8 cellular contexts compared by ENCODE assay signal in the genomic region with DNA sequence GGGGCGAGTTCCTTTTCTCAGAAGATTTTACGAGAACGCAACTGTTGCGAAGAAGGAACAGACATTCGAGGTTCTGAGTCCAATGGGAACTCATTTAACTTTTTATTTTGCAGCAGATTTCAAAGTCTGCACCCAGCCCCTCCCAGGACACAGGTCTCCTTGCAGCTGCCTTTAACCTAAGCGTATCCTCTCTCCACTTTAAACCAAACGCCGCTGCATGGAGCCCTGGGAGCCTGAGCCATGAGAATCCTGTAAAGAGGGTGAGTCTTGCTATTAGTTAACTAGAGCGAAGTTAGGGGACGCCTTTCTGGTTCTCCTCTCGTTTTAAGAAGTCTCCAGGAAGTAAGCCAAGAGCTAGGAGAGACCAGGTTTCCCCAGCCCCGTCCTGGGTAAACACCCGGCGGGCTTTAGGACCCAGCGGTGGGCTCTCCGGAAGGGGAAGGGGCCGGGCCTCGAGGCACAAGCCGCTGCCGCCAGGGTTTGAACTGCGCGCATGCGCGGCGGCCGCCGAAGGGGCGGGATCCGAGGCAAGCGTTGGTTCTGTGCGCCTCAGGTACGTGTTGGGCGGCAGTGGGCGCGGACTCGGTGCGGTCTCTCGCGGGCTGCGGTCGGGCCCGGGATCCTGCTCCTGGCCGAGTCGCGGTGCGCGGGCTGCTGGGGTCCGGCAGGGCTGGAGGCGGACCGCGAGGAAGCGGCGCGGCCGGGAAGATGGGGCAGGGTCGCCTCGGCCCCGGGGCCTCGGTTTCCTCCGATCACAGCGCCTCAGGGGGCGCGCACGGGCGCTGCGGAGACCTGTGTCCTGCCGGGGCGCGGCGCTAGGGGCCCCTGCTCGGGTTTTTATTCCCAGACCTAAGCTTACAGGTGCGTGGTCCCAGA. TPM values are rescaled to one million over a fixed set of nuclear protein-coding genes. Genes with fewer than 3 reads are reported as not detected.
A peak's percentile ranks its signal among the peaks of the same experiment; 100 is the strongest.
DNase-seq lines count a peak whose midpoint lies in the region; ATAC-seq and TF ChIP-seq lines count a peak whose summit lies in the region.

TSS of gene TDP1 (plus strand) at position 510 of the 876 bp plus-strand sequence. CDS start 7,188 bp downstream, outside the sequence.

- H3K4me3 ChIP-seq in Panc1 (ENCODE audit: low read depth in 2 of 2, low read length in 2 of 2): peak within 1 kb of the TSS; percentile 79 to 90

- H3K27me3 ChIP-seq in Panc1 (ENCODE audit: control insufficient read depth, insufficient read depth, low read length): no peaks in the 10 kb centered on the region

- CTCF ChIA-PET in Panc1 (lab: Charles Lee): interaction anchor here (0.6 kb wide), 1 partner anchor 39 kb away, joined by 3 read pairs; no protein-coding TSS in a partner anchor

- in situ Hi-C loops in Panc1 (cut with HindIII; ENCODE audit: low pct_unique_long_range_greater_than_20kb, low sequenced_read_pairs): no loop called here

- peaks cover 10% of the 10 kb centered on the region for H3K4me1 ChIP-seq in Panc1 (ENCODE audit: control insufficient read depth, insufficient read depth, low read length)

- no TSS peak for BruUV-seq in Panc1 (replicated peaks; lab: Mats Ljungman, UMichigan)

- TF ChIP-seq CTCF in Panc1 (IDR thresholded peaks at IDR 0.05): 0 out of 2 replicates have a peak, but pooled peaks have one; percentile 14

- H3K9me3 ChIP-seq in Panc1 (ENCODE audit: control insufficient read depth, insufficient read depth, low read depth, low read length): no peaks in the 10 kb centered on the region

- DNase-seq in DMS53 treated with DMSO at 0.1 percent for 48 hours (lab: John Stamatoyannopoulos, UW; ENCODE audit: unreplicated experiment) (peak; percentile 82), KG1 (lab: John Stamatoyannopoulos, UW) (peak; percentile 94), Panc1 (ENCODE audit: low read depth, low spot score) (peak; percentile 72), myocyte (ENCODE audit: low read depth) (peak; percentile 96)
- DNase-seq in activated T-cell treated with anti-CD3 and anti-CD28 coated beads, Interleukin-2, amount 50 U/mL, for 48 hours: peak; percentile 95 to 97
- peak; percentile 92 to 95 for DNase-seq in stimulated activated CD8-positive, alpha-beta memory T cell treated with anti-CD3 and anti-CD28 coated beads, Interleukin-7, amount 100 ng/mL, for 48 hours (ENCODE audit: extremely low read depth in 1 of 2, low read depth in 1 of 2)

- peaks cover 3% of the 10 kb centered on the region for H3K36me3 ChIP-seq in Panc1 (ENCODE audit: control insufficient read depth, insufficient read depth, low read length)

- H3K27ac ChIP-seq in Panc1 (ENCODE audit: low read length): peak within 1 kb of the TSS; percentile 89

- peak; percentile 68 for ATAC-seq in GM21723 (IDR thresholded peaks at IDR 0.05; ENCODE audit: unreplicated experiment)
- peak; percentile 81 for ATAC-seq in Panc1
- peak; percentile 90 for ATAC-seq in esophagus mucosa

- POLR2A ChIA-PET in Panc1 (lab: Charles Lee): interaction anchor here (0.5 to 0.7 kb wide), 4 partner anchors 21 to 736 kb away, joined by 3 to 7 read pairs (median 3); no protein-coding TSS in a partner anchor

- intact Hi-C loops in Panc1 (cut with micrococcal nuclease; ENCODE audit: unreplicated experiment): no loop called here

RNA-seq across cellular contexts. Expression of gene TDP1, which starts in this region (rescaled TPM):
- 23.9 TPM for total RNA-seq in Panc1 (2021; ENCODE audit: unreplicated experiment)
- polyA plus RNA-seq in Panc1 (2012; ENCODE audit: insufficient read length): 11.5 TPM
- 18.6 TPM for total RNA-seq in esophagus mucosa
- total RNA-seq in myocyte: 23.9 and 34.5 TPM in 2 replicates
- 9.7 TPM for polyA plus RNA-seq in myocyte (2012)

Comparison
In these comparisons a context has a peak if more than half of its experiments do, and no peak if none do; other contexts are left out.
1. Peak in every context shown above with its lines: DNase-seq, ATAC-seq, H3K4me3 ChIP-seq and H3K27ac ChIP-seq.